In genomic region chr11:9384535-9385287, GRCh38 we compare ENCODE assay signal across 8 cellular contexts. TPM values are rescaled to one million over a fixed set of nuclear protein-coding genes. Genes with fewer than 3 reads are reported as not detected.
A peak's percentile ranks its signal among the peaks of the same experiment; 100 is the strongest.
DNase-seq lines count a peak whose midpoint lies in the region; ATAC-seq and TF ChIP-seq lines count a peak whose summit lies in the region.

Gene IPO7 (plus strand): TSS chr11:9384652. CDS start chr11:9384764, 112 bp downstream.

- H3K9me3 ChIP-seq in BLaER1 (no peaks in the 10 kb centered on the region), right lobe of liver (no peaks in the 10 kb centered on the region)

- H3K9ac ChIP-seq in BLaER1: peak within 1 kb of the TSS; percentile 96

- peaks cover 52% of the 10 kb centered on the region for H4K20me1 ChIP-seq in BLaER1

- under 1% methylated on average over 36 of the region's 69 CpGs for WGBS in right lobe of liver (ENCODE audit: insufficient coverage, low coverage, low lambda C conversion rate, missing lambda C conversion rate)

- peak; percentile 19 to 25 (median 22) for TF ChIP-seq CTCF in right lobe of liver (IDR thresholded peaks at IDR 0.05)

- no peaks in the 10 kb centered on the region for H3K27me3 ChIP-seq in BLaER1
- H3K27me3 ChIP-seq in right lobe of liver: no peaks in the 10 kb centered on the region

- TF ChIP-seq POLR2A in right lobe of liver (IDR thresholded peaks at IDR 0.05): peak; percentile 89

- DNase-seq in GM19238 (ENCODE audit: insufficient read length, low spot score) (peak; percentile 91), NCI-H526 treated with DMSO at 0.1 percent for 48 hours (lab: John Stamatoyannopoulos, UW) (peak; percentile 92), dermis blood vessel endothelial cell (peak; percentile 93), right lobe of liver (peak; percentile 93 to 95 (median 94))
- DNase-seq in activated CD4-positive, alpha-beta T cell treated with anti-CD3 and anti-CD28 coated beads, Interleukin-2, amount 50 U/mL, for 24 hours (ENCODE audit: low read depth in 1 of 2, low spot score in 1 of 2): peak; percentile 72 to 87
- peak; percentile 84 to 90 for DNase-seq in stimulated activated CD4-positive, alpha-beta T cell treated with anti-CD3 and anti-CD28 coated beads, Interleukin-4, amount 100 ng/mL, for 4 hours

- H3K36me3 ChIP-seq in BLaER1: peaks cover 24% of the 10 kb centered on the region
- no peaks in the 10 kb centered on the region for H3K36me3 ChIP-seq in right lobe of liver

- peak within 1 kb of the TSS; percentile 84 for H3K4me3 ChIP-seq in BLaER1
- H3K4me3 ChIP-seq in right lobe of liver: peak within 1 kb of the TSS; percentile 89 to 99 (median 96)

- ATAC-seq in HG03442 (IDR thresholded peaks at IDR 0.05; ENCODE audit: unreplicated experiment) (peak; percentile 89), right lobe of liver (peak; percentile 96 to 98 (median 96))

- H3K4me1 ChIP-seq in BLaER1 (peaks cover 25% of the 10 kb centered on the region), right lobe of liver (peaks cover 0 to 23% (median 8%) of the 10 kb centered on the region in 4 donors)

- H3K27ac ChIP-seq in BLaER1: peak within 1 kb of the TSS; percentile 95
- peak within 1 kb of the TSS; percentile 74 to 92 (median 84) for H3K27ac ChIP-seq in right lobe of liver

- intact Hi-C loops in right lobe of liver (cut with DNase I): no loop called here

- peak within 1 kb of the TSS; percentile 93 for H3K4me2 ChIP-seq in BLaER1

RNA-seq across cellular contexts. Expression of gene IPO7, which starts in this region (rescaled TPM):
- total RNA-seq in dermis blood vessel endothelial cell: 119 and 170 TPM in 2 replicates
- 10 to 100 TPM; 33.2 to 53.6 (median 45.0) TPM for total RNA-seq in right lobe of liver

Comparison
In these comparisons a context has a peak if more than half of its experiments do, and no peak if none do; other contexts are left out.
1. Peak in every context shown above with its lines: DNase-seq, ATAC-seq, H3K4me3 ChIP-seq and H3K27ac ChIP-seq.